14 cellular contexts compared by ENCODE assay signal in the genomic region with DNA sequence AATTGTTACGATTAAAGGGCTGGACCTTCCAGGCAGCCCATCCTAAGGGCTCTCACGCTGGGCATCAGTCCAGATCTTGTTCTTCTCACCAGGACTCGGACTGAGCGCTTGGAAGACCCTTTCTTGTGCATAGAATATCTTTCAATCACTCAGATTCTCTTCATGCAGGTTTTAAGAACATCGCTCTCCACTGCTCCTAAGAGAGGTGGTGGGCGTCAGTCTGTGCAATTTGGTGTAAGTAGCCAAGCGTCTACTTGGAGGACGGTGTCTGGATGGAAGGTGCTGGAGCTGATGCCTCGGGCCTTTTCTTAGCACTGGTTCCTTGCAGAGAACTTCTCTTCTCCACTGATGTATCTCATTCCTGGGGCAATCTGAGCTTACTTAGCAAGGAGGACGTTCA.
"Had no signal": no experiment of that assay in that cellular context is flagged by ENCODE, and none has a peak within 500 bp of the region (broad histone marks: within the 10 kb centered on the region; RNA-seq: fewer than 3 reads in every experiment).

No MANE protein-coding gene starts in this region.

- H3K27me3 ChIP-seq: adrenal gland, sigmoid colon, upper lobe of right lung had no signal

- DNase-seq: foreskin fibroblast, glutamatergic neuron, hypothalamus, kidney, left ventricle myocardium inferior, sigmoid colon, SJCRH30, spleen, upper lobe of right lung had no signal

- H3K36me3 Mint-ChIP-seq: memory B cell had no signal

- H3K4me3 Mint-ChIP-seq: memory B cell, nephron had no signal

- H3K27ac Mint-ChIP-seq: memory B cell had no signal

- H3K27ac ChIP-seq: adrenal gland, left ventricle myocardium inferior, sigmoid colon, SJCRH30, spleen, thoracic aorta, upper lobe of right lung had no signal

- H3K36me3 ChIP-seq: adrenal gland, left ventricle myocardium inferior, sigmoid colon, SJCRH30, spleen, thoracic aorta, upper lobe of right lung had no signal

- H3K27me3 Mint-ChIP-seq: stimulated activated naive CD8-positive, alpha-beta T cell treated with anti-CD3 and anti-CD28 coated beads, Interleukin-15, amount 100 ng/mL, for 72 hours had no signal

- ATAC-seq: upper lobe of right lung had no signal

- H3K9me3 ChIP-seq: adrenal gland, left ventricle myocardium inferior, sigmoid colon, SJCRH30, spleen, thoracic aorta, upper lobe of right lung had no signal

- H3K4me1 ChIP-seq: adrenal gland, left ventricle myocardium inferior, SJCRH30, upper lobe of right lung had no signal

- H3K9me3 Mint-ChIP-seq: memory B cell; nephron; stimulated activated naive CD8-positive, alpha-beta T cell treated with anti-CD3 and anti-CD28 coated beads, Interleukin-15, amount 100 ng/mL, for 72 hours had no signal

- H3K4me3 ChIP-seq: adrenal gland, left ventricle myocardium inferior, sigmoid colon, SJCRH30, spleen, thoracic aorta, upper lobe of right lung had no signal
